8 cellular contexts compared by ENCODE assay signal in the genomic region with DNA sequence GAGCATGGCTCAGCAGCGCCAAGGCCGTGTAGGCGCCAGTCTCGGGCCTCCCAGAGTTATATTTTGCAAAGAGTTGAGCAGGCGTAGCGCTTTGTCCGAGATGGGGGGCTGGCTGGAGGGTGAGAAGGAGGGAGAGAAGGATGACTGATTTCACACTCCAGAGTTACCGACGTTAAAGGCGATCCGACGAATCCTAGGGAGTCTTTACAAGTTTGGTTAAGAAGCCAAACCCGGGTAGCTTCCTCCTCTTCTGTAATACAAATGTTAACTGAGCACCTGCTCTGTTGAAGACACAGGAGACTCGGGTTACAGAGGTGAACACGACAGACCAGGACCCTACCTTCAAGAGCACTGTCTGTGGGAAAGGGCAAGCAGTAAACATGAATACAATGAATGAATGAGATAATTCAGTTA. TPM values are rescaled to one million over a fixed set of nuclear protein-coding genes. Genes with fewer than 3 reads are reported as not detected.
A peak's percentile ranks its signal among the peaks of the same experiment; 100 is the strongest.
DNase-seq lines count a peak whose midpoint lies in the region; ATAC-seq and TF ChIP-seq lines count a peak whose summit lies in the region.

No MANE protein-coding gene starts in this region.

- H3K36me3 ChIP-seq in MM.1S (replicated peaks; ENCODE audit: insufficient read depth, low read length), result no peaks in the 10 kb centered on the region
- no peaks in the 10 kb centered on the region for H3K36me3 ChIP-seq in duodenal mucosa (ENCODE audit: control insufficient read depth in 1 of 2, insufficient read depth in 2 of 2, low read length in 2 of 2)
- peaks cover 2% of the 10 kb centered on the region for H3K36me3 ChIP-seq in osteoblast (ENCODE audit: insufficient read depth, low read length)

- H3K9me3 ChIP-seq in MM.1S (replicated peaks; ENCODE audit: insufficient read depth, low read length) (no peaks in the 10 kb centered on the region), duodenal mucosa (ENCODE audit: control insufficient read depth in 1 of 2, low read length in 2 of 2) (no peaks in the 10 kb centered on the region), osteoblast (ENCODE audit: low read depth, low read length) (no peaks in the 10 kb centered on the region)

- ATAC-seq in HG03432 (IDR thresholded peaks at IDR 0.05; ENCODE audit: unreplicated experiment), result no peak
- no peak for ATAC-seq in GM19397 (IDR thresholded peaks at IDR 0.05; ENCODE audit: unreplicated experiment)
- ATAC-seq in GM21528 (IDR thresholded peaks at IDR 0.05; ENCODE audit: low FRiP score, unreplicated experiment), result no peak
- no peak for ATAC-seq in left lobe of liver

- peak overlapping the region; percentile 90 for H3K27ac ChIP-seq in MM.1S (ENCODE audit: low read length)
- H3K27ac ChIP-seq in duodenal mucosa (ENCODE audit: low read depth, low read length), result peak overlapping the region; percentile 70
- H3K27ac ChIP-seq in osteoblast (ENCODE audit: low read depth, low read length), result peak overlapping the region; percentile 100

- H3K4me3 ChIP-seq in MM.1S (ENCODE audit: low read length) (peak overlapping the region; percentile 77), duodenal mucosa (ENCODE audit: low read depth in 1 of 2, low read length in 2 of 2) (peak overlapping the region; percentile 88 to 94), osteoblast (ENCODE audit: insufficient read depth, low read length) (peak overlapping the region; percentile 95)

- H3K4me2 ChIP-seq in MM.1S (ENCODE audit: low read depth, low read length) (peak overlapping the region; percentile 87; the same call in 1 of the 2 replicates), osteoblast (ENCODE audit: insufficient read depth, low read length) (peak overlapping the region; percentile 91)

- DNase-seq in DMS79 (lab: John Stamatoyannopoulos, UW) (peak; percentile 56), MM.1S (no peak), osteoblast (ENCODE audit: insufficient read length, low spot score, missing footprints) (no peak), left lobe of liver (ENCODE audit: low spot score) (no peak)

- H3K9me2 ChIP-seq in MM.1S (replicated peaks; ENCODE audit: insufficient read depth, low read length), result no peaks in the 10 kb centered on the region

- H3K9ac ChIP-seq in MM.1S (ENCODE audit: low read length) (peak overlapping the region; percentile 95), duodenal mucosa (ENCODE audit: low read depth in 1 of 2, low read length in 2 of 2) (peak overlapping the region; percentile 83 to 95)

- H3K27me3 ChIP-seq in MM.1S (replicated peaks; ENCODE audit: insufficient read depth, low read length), result no peaks in the 10 kb centered on the region
- H3K27me3 ChIP-seq in duodenal mucosa (ENCODE audit: control insufficient read depth in 1 of 2, insufficient read depth in 2 of 2, low read length in 2 of 2), result no peaks in the 10 kb centered on the region
- H3K27me3 ChIP-seq in osteoblast (ENCODE audit: insufficient read depth, low read length), result no peaks in the 10 kb centered on the region

- TF ChIP-seq CTCF in MM.1S (IDR thresholded peaks at IDR 0.05; ENCODE audit: low read length), result peak; percentile 14; the same call in 1 of the 2 replicates
- no peak for TF ChIP-seq CTCF in osteoblast (IDR thresholded peaks at IDR 0.05; ENCODE audit: extremely low read depth, low read depth, low read length)

- H3K79me2 ChIP-seq in MM.1S (ENCODE audit: low read length) (peaks cover 50% of the 10 kb centered on the region), osteoblast (ENCODE audit: insufficient read depth, low read length) (peaks cover 58% of the 10 kb centered on the region)

- H2AFZ ChIP-seq in MM.1S (ENCODE audit: low read length) (peak overlapping the region; percentile 52; the same call in 1 of the 2 replicates), osteoblast (ENCODE audit: low read length) (peak overlapping the region; percentile 59)

- H3F3A ChIP-seq in MM.1S (ENCODE audit: insufficient read depth, low read length), result peaks cover 11% of the 10 kb centered on the region; the same call in 1 of the 2 replicates

- H4K20me1 ChIP-seq in MM.1S (ENCODE audit: insufficient read depth, low read length) (peaks cover 15% of the 10 kb centered on the region; the same call in 1 of the 2 replicates), osteoblast (ENCODE audit: insufficient read depth, low read length) (peaks cover 44% of the 10 kb centered on the region)

- peaks cover 13% of the 10 kb centered on the region for H3K4me1 ChIP-seq in MM.1S (ENCODE audit: low read length)
- H3K4me1 ChIP-seq in duodenal mucosa (ENCODE audit: control insufficient read depth in 1 of 2, insufficient read depth in 2 of 2, low read length in 2 of 2), result peaks cover 24 to 42% of the 10 kb centered on the region in 2 donors
- H3K4me1 ChIP-seq in osteoblast (ENCODE audit: insufficient read depth, low read length), result peaks cover 30% of the 10 kb centered on the region

RNA-seq across cellular contexts. Expression of a gene that starts 0.8 kb away (rescaled TPM):
- 95.9 and 101 TPM in 2 replicates for total RNA-seq in osteoblast
- 55.9 TPM for total RNA-seq in left lobe of liver

RNA-seq across cellular contexts. Expression of a gene that starts 3.7 kb away (rescaled TPM):
- total RNA-seq in osteoblast (not detected in 2 replicates), left lobe of liver (not detected)

RNA-seq across cellular contexts. Expression of a gene that starts 5.5 kb away (rescaled TPM):
- total RNA-seq in osteoblast (36.2 and 36.5 TPM in 2 replicates), left lobe of liver (7.9 TPM)

RNA-seq across cellular contexts. Expression of a gene that starts 40.1 kb away (rescaled TPM):
- total RNA-seq in osteoblast (5.3 and 5.4 TPM in 2 replicates), left lobe of liver (10.9 TPM)

RNA-seq across cellular contexts. Expression of a gene that starts 45.7 kb away (rescaled TPM):
- 0.29 and 0.36 TPM in 2 replicates for total RNA-seq in osteoblast
- total RNA-seq in left lobe of liver, result 0.86 TPM
